ENCODE assay signal across 16 cellular contexts in genomic region chr13:111382877-111383276, GRCh38.
DNase-seq lines count a peak whose midpoint lies in the region; ATAC-seq and TF ChIP-seq lines count a peak whose summit lies in the region.
"Had no signal": no experiment of that assay in that cellular context is flagged by ENCODE, and none has a peak within 500 bp of the region (broad histone marks: within the 10 kb centered on the region; RNA-seq: fewer than 3 reads in every experiment).

No MANE protein-coding gene starts in this region.

- POLR2A ChIA-PET in naive thymus-derived CD8-positive, alpha-beta T cell (lab: Charles Lee): no interaction called here

- in situ Hi-C loops in HAP-1 (cut with MboI; ENCODE audit: low sequenced_read_pairs): no loop called here

- DNase-seq in activated naive CD4-positive, alpha-beta T cell (lab: John Stamatoyannopoulos, UW): no peak
- DNase-seq in HAP-1 (ENCODE audit: low spot score in 2 of 2) (peak; percentile 48 to 54), stomach (peak; percentile 22)
- DNase-seq in naive thymus-derived CD8-positive, alpha-beta T cell: no peak
- DNase-seq in stimulated activated naive CD8-positive, alpha-beta T cell treated with anti-CD3 and anti-CD28 coated beads, Interleukin-15, amount 100 ng/mL, for 72 hours: no peak
- DNase-seq: C1 segment of cervical spinal cord; Caco-2; CD4-positive, alpha-beta memory T cell; DND-41; GDM1 had no signal

- H3K36me3 ChIP-seq in HAP-1 (replicated peaks) (no peaks in the 10 kb centered on the region), stomach (no peaks in the 10 kb centered on the region)

- peaks cover 40% of the 10 kb centered on the region for H3K27me3 ChIP-seq in HAP-1 (ENCODE audit: low read depth)
- peaks cover 0 to 37% (median 0%) of the 10 kb centered on the region in 3 donors for H3K27me3 ChIP-seq in stomach

- no peak for TF ChIP-seq CTCF in stomach (IDR thresholded peaks at IDR 0.05)

- H3K4me3 ChIP-seq in HAP-1: no peak overlapping the region
- H3K4me3 ChIP-seq in stomach: no peak overlapping the region
- H3K4me3 ChIP-seq: K562 had no signal

- H3K9me3 ChIP-seq in HAP-1 (peaks cover 3% of the 10 kb centered on the region; the same call in 1 of the 2 replicates), stomach (peaks cover 0 to 3% (median 0%) of the 10 kb centered on the region in 4 donors)
- H3K9me3 ChIP-seq: Caco-2 had no signal

- no peak for TF ChIP-seq POLR2A in stomach (IDR thresholded peaks at IDR 0.05)

- no peak overlapping the region for H3K4me3 Mint-ChIP-seq in activated naive CD4-positive, alpha-beta T cell treated with anti-CD3 and anti-CD28 coated beads, Interleukin-2, amount 50 U/mL, for 24 hours
- no peak overlapping the region for H3K4me3 Mint-ChIP-seq in naive thymus-derived CD8-positive, alpha-beta T cell
- no peak overlapping the region for H3K4me3 Mint-ChIP-seq in stimulated activated naive CD8-positive, alpha-beta T cell treated with anti-CD3 and anti-CD28 coated beads, Interleukin-15, amount 100 ng/mL, for 72 hours
- H3K4me3 Mint-ChIP-seq: B cell; CD4-positive, alpha-beta memory T cell had no signal

- intact Hi-C loops in stomach (cut with DNase I; ENCODE audit: low total_unique reads): no loop called here

- H3K4me1 Mint-ChIP-seq in activated naive CD4-positive, alpha-beta T cell treated with anti-CD3 and anti-CD28 coated beads, Interleukin-2, amount 50 U/mL, for 24 hours: peaks cover 32% of the 10 kb centered on the region
- H3K4me1 Mint-ChIP-seq in naive thymus-derived CD8-positive, alpha-beta T cell: peaks cover 15 to 37% (median 30%) of the 10 kb centered on the region in 4 donors
- H3K4me1 Mint-ChIP-seq in stimulated activated naive CD8-positive, alpha-beta T cell treated with anti-CD3 and anti-CD28 coated beads, Interleukin-15, amount 100 ng/mL, for 72 hours: peaks cover 29% of the 10 kb centered on the region
- H3K4me1 Mint-ChIP-seq: B cell had no signal

- WGBS in stomach, 5 donors: 38 to 50% (median 44%) methylated on average over 2 of the region's 2 CpGs

- no peaks in the 10 kb centered on the region for H3K27me3 Mint-ChIP-seq in activated naive CD4-positive, alpha-beta T cell treated with anti-CD3 and anti-CD28 coated beads, Interleukin-2, amount 50 U/mL, for 24 hours
- H3K27me3 Mint-ChIP-seq in naive thymus-derived CD8-positive, alpha-beta T cell: no peaks in the 10 kb centered on the region
- H3K27me3 Mint-ChIP-seq in stimulated activated naive CD8-positive, alpha-beta T cell treated with anti-CD3 and anti-CD28 coated beads, Interleukin-15, amount 100 ng/mL, for 72 hours: no peaks in the 10 kb centered on the region

- H3K4me1 ChIP-seq in HAP-1 (peaks cover 27% of the 10 kb centered on the region), stomach (no peaks in the 10 kb centered on the region)
- H3K4me1 ChIP-seq: Caco-2 had no signal

- peak overlapping the region; percentile 64 for H3K27ac Mint-ChIP-seq in activated naive CD4-positive, alpha-beta T cell treated with anti-CD3 and anti-CD28 coated beads, Interleukin-2, amount 50 U/mL, for 24 hours
- peak overlapping the region in 7 of 10 donors; percentile 65 to 96 (median 93) for H3K27ac Mint-ChIP-seq in naive thymus-derived CD8-positive, alpha-beta T cell
- H3K27ac Mint-ChIP-seq in stimulated activated naive CD8-positive, alpha-beta T cell treated with anti-CD3 and anti-CD28 coated beads, Interleukin-15, amount 100 ng/mL, for 72 hours: no peak overlapping the region
- H3K27ac Mint-ChIP-seq: B cell had no signal

- H3K36me3 Mint-ChIP-seq in activated naive CD4-positive, alpha-beta T cell treated with anti-CD3 and anti-CD28 coated beads, Interleukin-2, amount 50 U/mL, for 24 hours: no peaks in the 10 kb centered on the region
- no peaks in the 10 kb centered on the region for H3K36me3 Mint-ChIP-seq in naive thymus-derived CD8-positive, alpha-beta T cell
- H3K36me3 Mint-ChIP-seq: CD4-positive, alpha-beta memory T cell had no signal

- H3K27ac ChIP-seq in stomach: no peak overlapping the region

- ATAC-seq in naive thymus-derived CD8-positive, alpha-beta T cell: no peak
- ATAC-seq in GM18873 (IDR thresholded peaks at IDR 0.05; ENCODE audit: low FRiP score, unreplicated experiment): no peak
- no peak for ATAC-seq in HG02852 (IDR thresholded peaks at IDR 0.05; ENCODE audit: unreplicated experiment)
- no peak for ATAC-seq in stimulated activated naive CD8-positive, alpha-beta T cell treated with anti-CD3 and anti-CD28 coated beads, Interleukin-15, amount 100 ng/mL, for 72 hours
- ATAC-seq: HCT116, K562 had no signal

- TF ChIP-seq EP300 in stomach (IDR thresholded peaks at IDR 0.05): no peak

- H3K9me3 Mint-ChIP-seq in activated naive CD4-positive, alpha-beta T cell treated with anti-CD3 and anti-CD28 coated beads, Interleukin-2, amount 50 U/mL, for 24 hours: no peaks in the 10 kb centered on the region
- H3K9me3 Mint-ChIP-seq in naive thymus-derived CD8-positive, alpha-beta T cell: no peaks in the 10 kb centered on the region
- peaks cover 4 to 7% of the 10 kb centered on the region in 2 donors for H3K9me3 Mint-ChIP-seq in stimulated activated naive CD8-positive, alpha-beta T cell treated with anti-CD3 and anti-CD28 coated beads, Interleukin-15, amount 100 ng/mL, for 72 hours
- H3K9me3 Mint-ChIP-seq: CD4-positive, alpha-beta memory T cell had no signal

Comparison
In these comparisons a context has a peak if more than half of its experiments do, and no peak if none do; other contexts are left out.
1. H3K27ac Mint-ChIP-seq: peak in activated naive CD4-positive, alpha-beta T cell treated with anti-CD3 and anti-CD28 coated beads, Interleukin-2, amount 50 U/mL, for 24 hours (single experiment) and naive thymus-derived CD8-positive, alpha-beta T cell (7 of 10); none in stimulated activated naive CD8-positive, alpha-beta T cell treated with anti-CD3 and anti-CD28 coated beads, Interleukin-15, amount 100 ng/mL, for 72 hours (0 of 2).
2. DNase-seq: peak in HAP-1 (2 of 2) and stomach (single experiment); none in activated naive CD4-positive, alpha-beta T cell (0 of 4), naive thymus-derived CD8-positive, alpha-beta T cell (0 of 10) and stimulated activated naive CD8-positive, alpha-beta T cell treated with anti-CD3 and anti-CD28 coated beads, Interleukin-15, amount 100 ng/mL, for 72 hours (0 of 2).